ENCODE assay signal across 9 cellular contexts in genomic region chr1:44776749-44777068, GRCh38. TPM values are rescaled to one million over a fixed set of nuclear protein-coding genes. Genes with fewer than 3 reads are reported as not detected.
DNase-seq lines count a peak whose midpoint lies in the region; ATAC-seq and TF ChIP-seq lines count a peak whose summit lies in the region.
"Had no signal": no experiment of that assay in that cellular context is flagged by ENCODE, and none has a peak within 500 bp of the region (broad histone marks: within the 10 kb centered on the region; RNA-seq: fewer than 3 reads in every experiment).

No MANE protein-coding gene starts in this region.

- no peak for ATAC-seq in activated T-cell treated with anti-CD3 and anti-CD28 coated beads, Interleukin-2, amount 50 U/mL, for 72 hours (replicated peaks in 1 of 2)
- no peak for ATAC-seq in stimulated activated effector memory CD8-positive, alpha-beta T cell treated with anti-CD3 and anti-CD28 coated beads, Interleukin-12 subunit alpha, Interleukin-12 subunit beta, amount 100 ng/mL, for 72 hours
- ATAC-seq in HG03460 (IDR thresholded peaks at IDR 0.05; ENCODE audit: unreplicated experiment) (no peak), HG03342 (IDR thresholded peaks at IDR 0.05; ENCODE audit: unreplicated experiment) (no peak)

- H3K27ac Mint-ChIP-seq in HFFc6: peak overlapping the region; percentile 97
- H3K27ac Mint-ChIP-seq in activated T-cell treated with anti-CD3 and anti-CD28 coated beads, Interleukin-2, amount 50 U/mL, for 72 hours: peak overlapping the region; percentile 96
- peak overlapping the region; percentile 97 for H3K27ac Mint-ChIP-seq in stimulated activated effector memory CD8-positive, alpha-beta T cell treated with anti-CD3 and anti-CD28 coated beads, Interleukin-12 subunit alpha, Interleukin-12 subunit beta, amount 100 ng/mL, for 72 hours

- intact Hi-C loops in posterior cingulate gyrus (cut with DNase I): no loop called here

- H3K4me1 Mint-ChIP-seq in HFFc6 (ENCODE audit: low read depth): peaks cover 37% of the 10 kb centered on the region
- peaks cover 50% of the 10 kb centered on the region for H3K4me1 Mint-ChIP-seq in activated T-cell treated with anti-CD3 and anti-CD28 coated beads, Interleukin-2, amount 50 U/mL, for 72 hours (ENCODE audit: low read depth)
- H3K4me1 Mint-ChIP-seq in stimulated activated effector memory CD8-positive, alpha-beta T cell treated with anti-CD3 and anti-CD28 coated beads, Interleukin-12 subunit alpha, Interleukin-12 subunit beta, amount 100 ng/mL, for 72 hours: peaks cover 42% of the 10 kb centered on the region

- H3K36me3 Mint-ChIP-seq in HFFc6 (ENCODE audit: low read depth): peaks cover 57% of the 10 kb centered on the region
- peaks cover 34 to 54% of the 10 kb centered on the region in 2 donors for H3K36me3 Mint-ChIP-seq in activated T-cell treated with anti-CD3 and anti-CD28 coated beads, Interleukin-2, amount 50 U/mL, for 72 hours (ENCODE audit: insufficient read depth in 2 of 2)
- H3K36me3 Mint-ChIP-seq in stimulated activated effector memory CD8-positive, alpha-beta T cell treated with anti-CD3 and anti-CD28 coated beads, Interleukin-12 subunit alpha, Interleukin-12 subunit beta, amount 100 ng/mL, for 72 hours: peaks cover 70% of the 10 kb centered on the region

- H3K9me3 Mint-ChIP-seq in HFFc6: no peaks in the 10 kb centered on the region
- H3K9me3 Mint-ChIP-seq in activated T-cell treated with anti-CD3 and anti-CD28 coated beads, Interleukin-2, amount 50 U/mL, for 72 hours: no peaks in the 10 kb centered on the region
- H3K9me3 Mint-ChIP-seq in stimulated activated effector memory CD8-positive, alpha-beta T cell treated with anti-CD3 and anti-CD28 coated beads, Interleukin-12 subunit alpha, Interleukin-12 subunit beta, amount 100 ng/mL, for 72 hours: no peaks in the 10 kb centered on the region

- DNase-seq in HFFc6 (no peak), posterior cingulate gyrus (no peak)
- DNase-seq in activated T-cell treated with anti-CD3 and anti-CD28 coated beads, Interleukin-2, amount 50 U/mL, for 72 hours: no peak
- DNase-seq in stimulated activated effector memory CD8-positive, alpha-beta T cell treated with anti-CD3 and anti-CD28 coated beads, Interleukin-12 subunit alpha, Interleukin-12 subunit beta, amount 100 ng/mL, for 72 hours (ENCODE audit: low spot score in 2 of 2): peak in 1 of 2 donors; percentile 58
- DNase-seq in stimulated activated naive CD4-positive, alpha-beta T cell (lab: John Stamatoyannopoulos, UW): no peak

- peak overlapping the region; percentile 93 for H3K4me3 ChIP-seq in iPS-11a (ENCODE audit: low read depth, low read length)

- peak overlapping the region; percentile 93 for H3K4me3 Mint-ChIP-seq in HFFc6
- peak overlapping the region; percentile 92 to 97 for H3K4me3 Mint-ChIP-seq in activated T-cell treated with anti-CD3 and anti-CD28 coated beads, Interleukin-2, amount 50 U/mL, for 72 hours
- H3K4me3 Mint-ChIP-seq in stimulated activated effector memory CD8-positive, alpha-beta T cell treated with anti-CD3 and anti-CD28 coated beads, Interleukin-12 subunit alpha, Interleukin-12 subunit beta, amount 100 ng/mL, for 72 hours: peak overlapping the region; percentile 86

- peaks cover 9% of the 10 kb centered on the region for H3K27me3 Mint-ChIP-seq in HFFc6 (ENCODE audit: insufficient read depth)
- H3K27me3 Mint-ChIP-seq in activated T-cell treated with anti-CD3 and anti-CD28 coated beads, Interleukin-2, amount 50 U/mL, for 72 hours (ENCODE audit: low read depth): no peaks in the 10 kb centered on the region

- TF ChIP-seq CTCF in HFFc6 (IDR thresholded peaks at IDR 0.05): no peak

RNA-seq across cellular contexts. Expression of gene RPS8, which starts 1.4 kb away (rescaled TPM):
- 1,000 to 10,000 TPM; 1,518 to 1,745 (median 1,633) TPM for total RNA-seq in HFFc6 (2021; fragmentation: NEBNext Ultra II Directional; extraction: Animal tissue kit (Norgen Biotek cat#: 25700))
- 1,000 to 10,000 TPM; 2,862 to 3,010 TPM for total RNA-seq in activated T-cell treated with anti-CD3 and anti-CD28 coated beads, Interleukin-2, amount 50 U/mL, for 72 hours

RNA-seq across cellular contexts. Expression of gene BEST4, which starts 11.3 kb away (rescaled TPM):
- under 1 TPM; 0.09 to 0.23 (median 0.12) TPM for total RNA-seq in HFFc6 (2021; fragmentation: NEBNext Ultra II Directional; extraction: Animal tissue kit (Norgen Biotek cat#: 25700))
- total RNA-seq in activated T-cell treated with anti-CD3 and anti-CD28 coated beads, Interleukin-2, amount 50 U/mL, for 72 hours: 1 to 10 TPM; 2.5 to 2.6 TPM

RNA-seq across cellular contexts. Expression of gene PLK3, which starts 23.5 kb away (rescaled TPM):
- 10 to 100 TPM; 37.1 to 44.6 (median 39.2) TPM for total RNA-seq in HFFc6 (2021; fragmentation: NEBNext Ultra II Directional; extraction: Animal tissue kit (Norgen Biotek cat#: 25700))
- 10 to 100 TPM; 53.4 to 60.7 TPM for total RNA-seq in activated T-cell treated with anti-CD3 and anti-CD28 coated beads, Interleukin-2, amount 50 U/mL, for 72 hours

RNA-seq across cellular contexts. Expression of gene DYNLT4, which starts 30.4 kb away (rescaled TPM):
- under 1 TPM in 1 of 6 experiments, not detected in 5; 0.46 TPM for total RNA-seq in HFFc6 (2021; fragmentation: NEBNext Ultra II Directional; extraction: Animal tissue kit (Norgen Biotek cat#: 25700))
- 1 to 10 TPM in 1 of 2 donors, not detected in 1; 1.5 TPM for total RNA-seq in activated T-cell treated with anti-CD3 and anti-CD28 coated beads, Interleukin-2, amount 50 U/mL, for 72 hours
- total RNA-seq: activated CD8-positive, alpha-beta memory T cell treated with anti-CD3 and anti-CD28 coated beads for 36 hours had no signal

RNA-seq across cellular contexts. Expression of gene BTBD19, which starts 31.6 kb away (rescaled TPM):
- total RNA-seq in HFFc6 (2021; fragmentation: NEBNext Ultra II Directional; extraction: Animal tissue kit (Norgen Biotek cat#: 25700)): 10 to 100 TPM; 12.2 to 21.4 (median 13.9) TPM
- total RNA-seq in activated T-cell treated with anti-CD3 and anti-CD28 coated beads, Interleukin-2, amount 50 U/mL, for 72 hours: 10 to 100 TPM in 1 of 2 donors, 1 to 10 TPM in 1; 9.4 to 16.8 TPM
